16 cellular contexts compared by ENCODE assay signal in genomic region chr6:136739501-136739900, GRCh38. TPM values are rescaled to one million over a fixed set of nuclear protein-coding genes. Genes with fewer than 3 reads are reported as not detected.
DNase-seq lines count a peak whose midpoint lies in the region; ATAC-seq and TF ChIP-seq lines count a peak whose summit lies in the region.
"Had no signal": no experiment of that assay in that cellular context is flagged by ENCODE, and none has a peak within 500 bp of the region (broad histone marks: within the 10 kb centered on the region; RNA-seq: fewer than 3 reads in every experiment).

No MANE protein-coding gene starts in this region.

- H3K36me3 ChIP-seq in heart left ventricle (no peaks in the 10 kb centered on the region), upper lobe of right lung (no peaks in the 10 kb centered on the region)
- H3K36me3 ChIP-seq: cardiac muscle cell, gastrocnemius medialis, HAP-1 had no signal

- no peak for TF ChIP-seq CTCF in heart left ventricle (IDR thresholded peaks at IDR 0.05)
- no peak for TF ChIP-seq CTCF in upper lobe of right lung (IDR thresholded peaks at IDR 0.05)

- H3K27ac ChIP-seq in heart left ventricle: peak overlapping the region in 11 of 12 donors; percentile 2 to 63 (median 33)
- H3K27ac ChIP-seq in layer of hippocampus (ENCODE audit: low read depth, low read length): peak overlapping the region; percentile 64
- peak overlapping the region; percentile 75 for H3K27ac ChIP-seq in upper lobe of right lung
- H3K27ac ChIP-seq: cardiac muscle cell, RWPE1 had no signal

- H3K4me1 ChIP-seq in heart left ventricle (peaks cover 0 to 52% (median 24%) of the 10 kb centered on the region in 12 donors), upper lobe of right lung (peaks cover 37% of the 10 kb centered on the region)

- DNase-seq in heart left ventricle (no peak), Right ventricle myocardium superior (no peak), UCSD-AML1 (lab: John Stamatoyannopoulos, UW; ENCODE audit: unreplicated experiment) (peak; percentile 27), upper lobe of right lung (no peak), T-helper 1 cell (no peak)
- DNase-seq: activated CD4-positive, alpha-beta T cell treated with anti-CD3 and anti-CD28 coated beads for 4 hours; activated T-cell treated with anti-CD3 and anti-CD28 coated beads, Interleukin-2, amount 50 U/mL, for 1 hour; gastrocnemius medialis; NCI-H748 treated with DMSO at 0.1 percent for 48 hours; T-helper 2 cell had no signal

- no peak overlapping the region for H3K4me3 ChIP-seq in heart left ventricle
- H3K4me3 ChIP-seq in upper lobe of right lung: no peak overlapping the region
- H3K4me3 ChIP-seq: cardiac muscle cell, gastrocnemius medialis, HAP-1 had no signal

- ATAC-seq in heart left ventricle (no peak), Right ventricle myocardium superior (ENCODE audit: poor library complexity) (no peak), upper lobe of right lung (no peak), GM18517 (IDR thresholded peaks at IDR 0.05; ENCODE audit: unreplicated experiment) (no peak), HG03139 (IDR thresholded peaks at IDR 0.05; ENCODE audit: unreplicated experiment) (no peak)
- ATAC-seq: gastrocnemius medialis had no signal

- intact Hi-C loops in heart left ventricle (cut with DNase I) (loop anchor here in 1 of 10 donors (2.0 kb wide), 1 partner anchor 23 kb away; no protein-coding TSS in a partner anchor), Right ventricle myocardium superior (cut with DNase I) (no loop called here), upper lobe of right lung (cut with DNase I) (no loop called here)

- H3K9me3 ChIP-seq in heart left ventricle (peaks cover 0 to 6% (median 0%) of the 10 kb centered on the region in 12 donors), upper lobe of right lung (no peaks in the 10 kb centered on the region)
- H3K9me3 ChIP-seq: gastrocnemius medialis, HAP-1 had no signal

- no peak for TF ChIP-seq POLR2A in heart left ventricle (IDR thresholded peaks at IDR 0.05)

- WGBS in heart left ventricle, 4 donors: 65 to 76% (median 71%) methylated on average over 3 of the region's 3 CpGs

- H3K27me3 ChIP-seq in heart left ventricle (no peaks in the 10 kb centered on the region), layer of hippocampus (ENCODE audit: control insufficient read depth, insufficient read depth, low read length) (no peaks in the 10 kb centered on the region), upper lobe of right lung (no peaks in the 10 kb centered on the region)
- H3K27me3 ChIP-seq: cardiac muscle cell, gastrocnemius medialis had no signal

RNA-seq across cellular contexts. Expression of gene MAP3K5, which starts 52.8 kb away (rescaled TPM):
- 10 to 100 TPM; 18.7 to 34.1 (median 28.0) TPM for total RNA-seq in heart left ventricle
- polyA plus RNA-seq in heart left ventricle: 1 to 10 TPM; 7.1 to 9.5 TPM
- total RNA-seq in Right ventricle myocardium superior: 39.9 TPM
- total RNA-seq in upper lobe of right lung: 32.5 TPM
